1 cellular context compared by ENCODE assay signal in genomic region chr14:24442240-24443052, GRCh38.
TF ChIP-seq lines count a peak whose summit lies in the region.

Gene SDR39U1, minus strand, starts transcription at chr14:24442776. Its CDS starts 7 bp downstream, at chr14:24442769.

TF ChIP-seq in HepG2, 621 proteins besides CTCF, POLR2A, EP300 and RAD21 (continued from another document and continues in another):
- TF ChIP-seq HBP1 (CRISPR knock-in tag; IDR thresholded peaks at IDR 0.05; ENCODE audit: low read depth) (peak; percentile 84), ZNF660 (CRISPR knock-in tag; IDR thresholded peaks at IDR 0.05; ENCODE audit: borderline replicate concordance, low read depth) (0 out of 2 replicates have a peak, but pooled peaks have one; percentile 84), NCOA5 (CRISPR knock-in tag; IDR thresholded peaks at IDR 0.05) (peak; percentile 91; the same call in 1 of the 2 replicates), ZNF615 (CRISPR knock-in tag; IDR thresholded peaks at IDR 0.05; ENCODE audit: borderline replicate concordance) (no peak), ZKSCAN5 (CRISPR knock-in tag; IDR thresholded peaks at IDR 0.05) (no peak), SNAPC2 (CRISPR knock-in tag; IDR thresholded peaks at IDR 0.05) (peak; percentile 76; the same call in 1 of the 2 replicates), ZNF883 (CRISPR knock-in tag; IDR thresholded peaks at IDR 0.05; ENCODE audit: not compliant biosample characterization) (peak; percentile 97), AHR (CRISPR knock-in tag; IDR thresholded peaks at IDR 0.05) (peak; percentile 71; the same call in 1 of the 2 replicates), CAMTA2 (CRISPR knock-in tag; IDR thresholded peaks at IDR 0.05; ENCODE audit: borderline replicate concordance) (peak; percentile 99), FOXA3 (CRISPR knock-in tag; IDR thresholded peaks at IDR 0.05) (peak; percentile 90), ZNF317 (CRISPR knock-in tag; IDR thresholded peaks at IDR 0.05) (peak; percentile 92), ZZZ3 (CRISPR knock-in tag; IDR thresholded peaks at IDR 0.05; ENCODE audit: borderline replicate concordance) (peak; percentile 78; the same call in 1 of the 2 replicates), MNT (IDR thresholded peaks at IDR 0.05) (peak; percentile 89), ARID3A (IDR thresholded peaks at IDR 0.05; ENCODE audit: low read depth, low read length) (peak; percentile 80; the same call in 1 of the 2 replicates), ZNF343 (CRISPR knock-in tag; IDR thresholded peaks at IDR 0.05) (peak; percentile 98; the same call in 1 of the 2 replicates), ZNF430 (CRISPR knock-in tag; IDR thresholded peaks at IDR 0.05) (peak; percentile 94), HDAC6 (IDR thresholded peaks at IDR 0.05; ENCODE audit: low read depth, low read length) (no peak), ZNF850 (CRISPR knock-in tag; conservative IDR thresholded peaks at IDR 0.05) (0 out of 2 replicates have a peak, but pooled peaks have one; percentile 21), CSRNP1 (CRISPR knock-in tag; IDR thresholded peaks at IDR 0.05) (peak; percentile 97), MATR3 (CRISPR knock-in tag; IDR thresholded peaks at IDR 0.05) (no peak), FOXJ3 (CRISPR knock-in tag; IDR thresholded peaks at IDR 0.05; ENCODE audit: borderline replicate concordance) (peak; percentile 64; the same call in 1 of the 2 replicates), HIVEP1 (CRISPR knock-in tag; IDR thresholded peaks at IDR 0.05) (peak; percentile 97), ZNF784 (CRISPR knock-in tag; IDR thresholded peaks at IDR 0.05; ENCODE audit: borderline replicate concordance) (peak; percentile 78; the same call in 1 of the 2 replicates), MXI1 (IDR thresholded peaks at IDR 0.05; ENCODE audit: borderline replicate concordance, low read depth, low read length) (peak; percentile 91; the same call in 1 of the 3 replicates), BHLHE40 (IDR thresholded peaks at IDR 0.05; ENCODE audit: low read length) (peak; percentile 24; the same call in 1 of the 2 replicates), ZNF121 (CRISPR knock-in tag; IDR thresholded peaks at IDR 0.05) (peak; percentile 74), U2AF1 (optimal IDR thresholded peaks at IDR 0.05; ENCODE audit: low read depth, low read length) (peak; percentile 98), ZNF496 (CRISPR knock-in tag; IDR thresholded peaks at IDR 0.05; ENCODE audit: insufficient replicate concordance) (no peak), HNRNPL (IDR thresholded peaks at IDR 0.05; ENCODE audit: low read depth, low read length) (peak; percentile 90), SMAD9 (CRISPR knock-in tag; IDR thresholded peaks at IDR 0.05) (no peak; the same call in 1 of the 2 replicates), SATB2 (CRISPR knock-in tag; IDR thresholded peaks at IDR 0.05) (peak; percentile 96), XBP1 (CRISPR knock-in tag; IDR thresholded peaks at IDR 0.05) (peak; percentile 91), ZNF530 (CRISPR knock-in tag; IDR thresholded peaks at IDR 0.05; ENCODE audit: low read depth) (no peak), HDAC1 (CRISPR knock-in tag; IDR thresholded peaks at IDR 0.05) (peak; percentile 92), PHF20 (CRISPR knock-in tag; IDR thresholded peaks at IDR 0.05) (peak; percentile 98), E2F5 (CRISPR knock-in tag; conservative IDR thresholded peaks at IDR 0.05) (peak; percentile 39; the same call in 1 of the 2 replicates), MTA3 (CRISPR knock-in tag; IDR thresholded peaks at IDR 0.05) (0 out of 2 replicates have a peak, but pooled peaks have one; percentile 5), ZNF142 (CRISPR knock-in tag; IDR thresholded peaks at IDR 0.05) (peak; percentile 72; the same call in 1 of the 2 replicates), ZNF567 (CRISPR knock-in tag; IDR thresholded peaks at IDR 0.05; ENCODE audit: borderline replicate concordance) (peak; percentile 99), ZBTB39 (CRISPR knock-in tag; IDR thresholded peaks at IDR 0.05) (no peak; the same call in 1 of the 2 replicates), SP2 (CRISPR knock-in tag; IDR thresholded peaks at IDR 0.05) (peak; percentile 92), TSC22D2 (CRISPR knock-in tag; IDR thresholded peaks at IDR 0.05; ENCODE audit: borderline replicate concordance) (peak; percentile 88; the same call in 1 of the 2 replicates), TFDP1 (CRISPR knock-in tag; IDR thresholded peaks at IDR 0.05; ENCODE audit: borderline replicate concordance) (peak; percentile 89; the same call in 1 of the 2 replicates), ADNP (CRISPR knock-in tag; IDR thresholded peaks at IDR 0.05) (no peak), LCORL (IDR thresholded peaks at IDR 0.05) (no peak; the same call in 1 of the 2 replicates), LCORL (CRISPR knock-in tag; IDR thresholded peaks at IDR 0.05) (peak; percentile 92), CENPX (CRISPR knock-in tag; IDR thresholded peaks at IDR 0.05) (no peak), ZNF550 (CRISPR knock-in tag; IDR thresholded peaks at IDR 0.05; ENCODE audit: borderline replicate concordance) (peak; percentile 99), TCF12 (IDR thresholded peaks at IDR 0.05) (no peak), TCF12 (CRISPR knock-in tag; IDR thresholded peaks at IDR 0.05) (peak; percentile 98; the same call in 1 of the 2 replicates), ZNF562 (CRISPR knock-in tag; IDR thresholded peaks at IDR 0.05; ENCODE audit: borderline replicate concordance) (no peak)
